In the genomic region with DNA sequence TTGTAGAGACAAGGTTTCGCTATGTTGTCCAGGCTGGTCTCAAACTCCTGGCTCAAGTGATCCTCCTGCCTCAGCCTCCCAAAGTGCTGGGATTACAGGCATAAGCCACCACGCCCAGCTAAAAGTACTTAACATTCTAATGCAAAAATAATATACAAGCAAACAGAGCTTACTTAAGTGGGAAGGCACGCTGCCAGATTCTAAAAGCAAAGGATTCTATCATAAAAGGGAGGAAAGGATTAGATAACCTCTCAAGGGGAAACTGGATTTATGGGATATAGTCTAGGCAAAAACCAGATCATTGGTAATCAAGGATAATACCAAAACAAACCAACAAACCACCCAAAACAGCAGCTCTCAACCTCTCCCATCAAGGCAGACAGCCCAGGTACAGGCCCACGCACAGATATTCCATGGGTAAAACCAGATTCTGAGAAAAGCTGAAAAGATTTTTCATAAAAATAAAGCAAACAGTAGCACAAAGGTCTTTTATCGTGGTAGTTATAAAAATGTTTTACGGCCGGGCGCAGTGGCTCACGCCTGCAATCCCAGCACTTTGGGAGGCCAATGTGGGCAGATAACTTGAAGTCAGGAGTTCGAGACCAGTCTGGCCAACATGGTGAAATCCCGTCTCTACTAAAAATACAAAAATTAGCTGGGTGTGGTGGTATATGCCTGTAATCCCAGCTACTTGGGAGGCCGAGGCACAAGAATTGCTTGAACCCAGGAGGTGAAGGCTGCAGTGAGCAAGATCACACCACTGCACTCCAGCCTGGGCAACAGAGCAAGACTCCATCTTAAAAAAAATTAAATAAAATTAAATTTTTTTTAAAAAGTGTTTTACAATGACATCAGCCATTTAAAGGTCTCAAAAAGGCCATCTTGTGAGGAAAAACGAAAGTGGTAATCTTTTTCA, we compare ENCODE assay signal across 1 cellular context.
A peak's percentile ranks its signal among the peaks of the same experiment; 100 is the strongest.
TF ChIP-seq lines count a peak whose summit lies in the region.

No MANE protein-coding gene starts in this region.

TF ChIP-seq in HEK293, 187 proteins besides CTCF, POLR2A, EP300 and RAD21 (continued from another document):
- TF ChIP-seq, protein P1, sequence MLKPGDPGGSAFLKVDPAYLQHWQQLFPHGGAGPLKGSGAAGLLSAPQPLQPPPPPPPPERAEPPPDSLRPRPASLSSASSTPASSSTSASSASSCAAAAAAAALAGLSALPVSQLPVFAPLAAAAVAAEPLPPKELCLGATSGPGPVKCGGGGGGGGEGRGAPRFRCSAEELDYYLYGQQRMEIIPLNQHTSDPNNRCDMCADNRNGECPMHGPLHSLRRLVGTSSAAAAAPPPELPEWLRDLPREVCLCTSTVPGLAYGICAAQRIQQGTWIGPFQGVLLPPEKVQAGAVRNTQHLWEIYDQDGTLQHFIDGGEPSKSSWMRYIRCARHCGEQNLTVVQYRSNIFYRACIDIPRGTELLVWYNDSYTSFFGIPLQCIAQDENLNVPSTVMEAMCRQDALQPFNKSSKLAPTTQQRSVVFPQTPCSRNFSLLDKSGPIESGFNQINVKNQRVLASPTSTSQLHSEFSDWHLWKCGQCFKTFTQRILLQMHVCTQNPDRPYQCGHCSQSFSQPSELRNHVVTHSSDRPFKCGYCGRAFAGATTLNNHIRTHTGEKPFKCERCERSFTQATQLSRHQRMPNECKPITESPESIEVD (tag by site-specific recombination; IDR thresholded peaks at IDR 0.05): peak; percentile 98
- TF ChIP-seq BCL11B (tag by site-specific recombination; IDR thresholded peaks at IDR 0.05; ENCODE audit: low read depth) (peak; percentile 85; the same call in 1 of the 2 replicates), PRDM10 (tag by site-specific recombination; IDR thresholded peaks at IDR 0.05) (peak; percentile 42; the same call in 1 of the 2 replicates), BCL11A (tag by site-specific recombination; IDR thresholded peaks at IDR 0.05; ENCODE audit: low read depth) (peak; percentile 84), KLF8 (tag by site-specific recombination; IDR thresholded peaks at IDR 0.05) (peak; percentile 45; the same call in 1 of the 2 replicates), ZBTB17 (tag by site-specific recombination; IDR thresholded peaks at IDR 0.05) (peak; percentile 58)
